In genomic region chr14:55446127-55446736, GRCh38 we compare ENCODE assay signal across 8 cellular contexts. TPM values are rescaled to one million over a fixed set of nuclear protein-coding genes. Genes with fewer than 3 reads are reported as not detected.
DNase-seq lines count a peak whose midpoint lies in the region; ATAC-seq and TF ChIP-seq lines count a peak whose summit lies in the region.

No MANE protein-coding gene starts in this region.

- H3K4me2 ChIP-seq in Loucy (ENCODE audit: low read depth, low read length, poor library complexity, severe bottlenecking), result no peak overlapping the region

- H3K27ac ChIP-seq in psoas muscle, result no peak overlapping the region

- WGBS in psoas muscle, 3 donors, result 15 to 24% (median 18%) methylated on average over 5 of the region's 5 CpGs

- intact Hi-C loops in psoas muscle (cut with DNase I), result loop anchor here (10.0 kb wide), 2 partner anchors 109 to 1029 kb away; no protein-coding TSS in a partner anchor

- ATAC-seq in psoas muscle, result peak; percentile 44 to 78 (median 56)

- no peaks in the 10 kb centered on the region for H3K79me2 ChIP-seq in Loucy (ENCODE audit: insufficient read depth, low read length)

- peak; percentile 89 for TF ChIP-seq CTCF in Loucy (conservative IDR thresholded peaks at IDR 0.05; ENCODE audit: low read length)
- peak; percentile 63 for TF ChIP-seq CTCF in psoas muscle (IDR thresholded peaks at IDR 0.05)

- H3K9ac ChIP-seq in Loucy (ENCODE audit: low read depth, low read length, poor library complexity, severe bottlenecking), result no peak overlapping the region

- no peaks in the 10 kb centered on the region for H3K9me3 ChIP-seq in Loucy (ENCODE audit: insufficient read depth, low read depth, low read length)
- H3K9me3 ChIP-seq in psoas muscle, result no peaks in the 10 kb centered on the region

- no peaks in the 10 kb centered on the region for H4K20me1 ChIP-seq in Loucy (ENCODE audit: insufficient read depth, low read length, poor library complexity, severe bottlenecking)

- no peaks in the 10 kb centered on the region for H3K9me2 ChIP-seq in Loucy (replicated peaks; ENCODE audit: low read depth, low read length)

- no peaks in the 10 kb centered on the region for H3F3A ChIP-seq in Loucy (ENCODE audit: low read depth)

- H3K27me3 ChIP-seq in Loucy (ENCODE audit: insufficient read depth, low read length, poor library complexity, severe bottlenecking) (no peaks in the 10 kb centered on the region), psoas muscle (ENCODE audit: insufficient read depth in 3 of 3, low read length in 2 of 3) (no peaks in the 10 kb centered on the region)

- H3K4me1 ChIP-seq in Loucy (ENCODE audit: insufficient read depth, low read length, poor library complexity, severe bottlenecking) (peaks cover 3% of the 10 kb centered on the region), psoas muscle (no peaks in the 10 kb centered on the region)

- H3K4me3 ChIP-seq in Loucy (ENCODE audit: low read length, poor library complexity, severe bottlenecking) (no peak overlapping the region), psoas muscle (no peak overlapping the region)

- DNase-seq in GM04504 (ENCODE audit: low read depth) (peak; percentile 51), RKO (ENCODE audit: low spot score) (peak; percentile 65), glomerular visceral epithelial cell (ENCODE audit: extremely low spot score) (peak; percentile 81), psoas muscle (no peak), epidermal melanocyte (ENCODE audit: insufficient read length, low spot score) (no peak), OCI-M2 (lab: John Stamatoyannopoulos, UW; ENCODE audit: unreplicated experiment) (no peak)
- peak; percentile 47 for DNase-seq in activated naive CD4-positive, alpha-beta T cell treated with Interleukin-2 at 50 U/mL for 16 hours

- H2AFZ ChIP-seq in Loucy (ENCODE audit: low read length), result 0 out of 2 replicates have a peak overlapping the region, but pooled peaks have one; percentile 4

- no peaks in the 10 kb centered on the region for H3K36me3 ChIP-seq in Loucy (ENCODE audit: insufficient read depth, low read length)
- H3K36me3 ChIP-seq in psoas muscle (ENCODE audit: insufficient read depth in 1 of 2, low read depth in 1 of 2), result no peaks in the 10 kb centered on the region

RNA-seq across cellular contexts. Expression of gene TBPL2, which starts 5.8 kb away (rescaled TPM):
- total RNA-seq in psoas muscle, result not detected
- polyA plus RNA-seq in psoas muscle, result not detected

RNA-seq across cellular contexts. Expression of gene ATG14, which starts 34.6 kb away (rescaled TPM):
- total RNA-seq in psoas muscle, result 10 to 100 TPM in 2 of 4 donors, 1 to 10 TPM in 2; 7.4 to 15.1 (median 11.0) TPM
- polyA plus RNA-seq in psoas muscle, result 10 to 100 TPM in 1 of 3 donors, 1 to 10 TPM in 2; 4.3 to 13.9 (median 7.9) TPM

Comparison
In these comparisons a context has a peak if more than half of its experiments do, and no peak if none do; other contexts are left out.
1. DNase-seq: peak in GM04504 (single experiment), RKO (single experiment), activated naive CD4-positive, alpha-beta T cell treated with Interleukin-2 at 50 U/mL for 16 hours (single experiment) and glomerular visceral epithelial cell (single experiment); none in psoas muscle (0 of 2), epidermal melanocyte (single experiment) and OCI-M2 (single experiment).